In the genomic region with DNA sequence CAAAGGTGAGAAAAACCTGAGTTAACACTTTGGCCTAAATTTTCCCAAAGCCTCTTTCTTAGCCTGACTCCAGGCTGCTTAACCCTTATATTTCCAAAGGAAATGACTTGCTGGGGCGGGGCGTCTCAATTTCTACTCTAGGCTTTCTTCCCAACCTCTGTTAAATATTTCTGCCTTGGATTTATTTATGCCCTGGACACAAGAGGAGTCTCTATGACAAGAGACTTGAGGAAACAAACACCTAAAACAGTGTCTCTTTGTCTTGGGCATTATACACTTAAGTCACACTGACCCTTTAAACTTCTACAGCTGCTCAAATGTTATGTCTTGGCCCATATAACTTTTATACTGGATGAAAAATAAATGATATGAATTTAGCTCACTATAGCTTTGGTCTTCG, we compare ENCODE assay signal across 11 cellular contexts. TPM values are rescaled to one million over a fixed set of nuclear protein-coding genes. Genes with fewer than 3 reads are reported as not detected.
DNase-seq lines count a peak whose midpoint lies in the region; ATAC-seq, FAIRE-seq and TF ChIP-seq lines count a peak whose summit lies in the region.
"Had no signal": no experiment of that assay in that cellular context is flagged by ENCODE, and none has a peak within 500 bp of the region (broad histone marks: within the 10 kb centered on the region; RNA-seq: fewer than 3 reads in every experiment).

No MANE protein-coding gene starts in this region.

- H3K4me3 ChIP-seq in AG04450 (ENCODE audit: low read depth, low read length), result no peak overlapping the region
- H3K4me3 ChIP-seq in GM23248, result no peak overlapping the region
- H3K4me3 ChIP-seq in left lung, result no peak overlapping the region
- H3K4me3 ChIP-seq in CD8-positive, alpha-beta T cell (ENCODE audit: low read depth, low read length), result no peak overlapping the region

- H3K36me3 ChIP-seq in GM23248 (ENCODE audit: low read depth) (no peaks in the 10 kb centered on the region), left lung (no peaks in the 10 kb centered on the region)
- no peaks in the 10 kb centered on the region for H3K36me3 ChIP-seq in CD8-positive, alpha-beta T cell (ENCODE audit: insufficient read depth, low read length)

- WGBS in GM23248 (ENCODE audit: low coverage in 1 of 2, low lambda C conversion rate in 2 of 2, missing lambda C conversion rate in 2 of 2), 2 experiments, result 85 to 87% methylated on average over 3 of the region's 3 CpGs

- POLR2A ChIA-PET in AG04450 (lab: Yijun Ruan, JAX), result no interaction called here
- POLR2A ChIA-PET in activated CD8-positive, alpha-beta T cell treated with anti-CD3 and anti-CD28 coated beads, Interleukin-2, amount 10 ng/mL, durations not matched to agents 7 days and 5 days (lab: Charles Lee), result interaction anchor here (0.5 to 3.0 kb wide), 6 partner anchors 18 to 525 kb away, joined by 3 to 18 read pairs (median 6); a partner anchor contains a TSS
- POLR2A ChIA-PET in CD8-positive, alpha-beta T cell (lab: Charles Lee), result interaction anchor here (0.7 kb wide), 1 partner anchor 54 kb away, joined by 3 read pairs; no protein-coding TSS in a partner anchor

- no peaks in the 10 kb centered on the region for H3K9me2 ChIP-seq in GM23248 (ENCODE audit: insufficient read depth)

- no peak for DNase-seq in AG04450 (ENCODE audit: low read depth, low spot score)
- peak; percentile 34 for DNase-seq in GM23248
- no peak for DNase-seq in activated CD8-positive, alpha-beta T cell treated with anti-CD3 and anti-CD28 coated beads, Interleukin-2, amount 10 ng/mL, durations not matched to agents 7 days and 5 days
- no peak for DNase-seq in left lung
- DNase-seq in urothelium cell line (ENCODE audit: low spot score), result no peak
- DNase-seq in G401 (ENCODE audit: low spot score), result no peak
- DNase-seq in CD8-positive, alpha-beta T cell, result no peak
- no peak for DNase-seq in ureter (ENCODE audit: low spot score)
- DNase-seq: effector memory CD4-positive, alpha-beta T cell; head of caudate nucleus had no signal

- H3K9ac ChIP-seq in GM23248, result peak overlapping the region; percentile 78

- H3K9me3 Mint-ChIP-seq in activated CD8-positive, alpha-beta T cell treated with anti-CD3 and anti-CD28 coated beads, Interleukin-2, amount 10 ng/mL, durations not matched to agents 7 days and 5 days (ENCODE audit: insufficient read depth), result no peaks in the 10 kb centered on the region
- no peaks in the 10 kb centered on the region for H3K9me3 Mint-ChIP-seq in CD8-positive, alpha-beta T cell

- CTCF ChIA-PET in AG04450 (lab: Charles Lee), result interaction anchor here (0.7 to 6.5 kb wide), 4 partner anchors 29 to 204 kb away, joined by 3 to 66 read pairs (median 4); no protein-coding TSS in a partner anchor
- CTCF ChIA-PET in activated CD8-positive, alpha-beta T cell treated with anti-CD3 and anti-CD28 coated beads, Interleukin-2, amount 10 ng/mL, durations not matched to agents 7 days and 5 days (lab: Charles Lee), result interaction anchor here (0.7 to 2.1 kb wide), 6 partner anchors 10 to 317 kb away, joined by 3 to 7 read pairs (median 4); no protein-coding TSS in a partner anchor
- CTCF ChIA-PET in CD8-positive, alpha-beta T cell (lab: Charles Lee), result interaction anchor here (2.4 kb wide), 1 partner anchor 205 kb away, joined by 6 read pairs; no protein-coding TSS in a partner anchor

- H3K27ac Mint-ChIP-seq in activated CD8-positive, alpha-beta T cell treated with anti-CD3 and anti-CD28 coated beads, Interleukin-2, amount 10 ng/mL, durations not matched to agents 7 days and 5 days, result peak overlapping the region; percentile 79
- H3K27ac Mint-ChIP-seq in CD8-positive, alpha-beta T cell, result no peak overlapping the region

- no peaks in the 10 kb centered on the region for H4K20me1 ChIP-seq in GM23248 (ENCODE audit: insufficient read depth)

- no peak for ATAC-seq in activated CD8-positive, alpha-beta T cell treated with anti-CD3 and anti-CD28 coated beads, Interleukin-2, amount 10 ng/mL, durations not matched to agents 7 days and 5 days
- ATAC-seq in left lung, result no peak
- ATAC-seq in CD8-positive, alpha-beta T cell, result no peak

- H3K4me1 ChIP-seq in GM23248 (ENCODE audit: insufficient read depth) (peaks cover 48% of the 10 kb centered on the region), left lung (peaks cover 16 to 68% of the 10 kb centered on the region in 2 donors)
- peaks cover 13% of the 10 kb centered on the region for H3K4me1 ChIP-seq in CD8-positive, alpha-beta T cell (ENCODE audit: insufficient read depth, low read length)

- H3K27me3 Mint-ChIP-seq in activated CD8-positive, alpha-beta T cell treated with anti-CD3 and anti-CD28 coated beads, Interleukin-2, amount 10 ng/mL, durations not matched to agents 7 days and 5 days (ENCODE audit: low read depth), result no peaks in the 10 kb centered on the region
- no peaks in the 10 kb centered on the region for H3K27me3 Mint-ChIP-seq in CD8-positive, alpha-beta T cell (ENCODE audit: low read depth)

- intact Hi-C loops in left lung (cut with DNase I), result no loop called here
- intact Hi-C loops in CD8-positive, alpha-beta T cell (cut with DNase I, micrococcal nuclease), result loop anchor here in 1 of 2 experiments (2.0 kb wide), 1 partner anchor 15 kb away; no protein-coding TSS in a partner anchor

- H3K4me1 Mint-ChIP-seq in activated CD8-positive, alpha-beta T cell treated with anti-CD3 and anti-CD28 coated beads, Interleukin-2, amount 10 ng/mL, durations not matched to agents 7 days and 5 days (ENCODE audit: low read depth), result peaks cover 78% of the 10 kb centered on the region
- peaks cover 9% of the 10 kb centered on the region for H3K4me1 Mint-ChIP-seq in CD8-positive, alpha-beta T cell (ENCODE audit: low read depth)

- peaks cover 41% of the 10 kb centered on the region for H3F3A ChIP-seq in GM23248 (ENCODE audit: insufficient read depth)

- no peak for FAIRE-seq in urothelium cell line (lab: Jason Lieb, UNC)
- FAIRE-seq: GM12891 had no signal

- H3K36me3 Mint-ChIP-seq in activated CD8-positive, alpha-beta T cell treated with anti-CD3 and anti-CD28 coated beads, Interleukin-2, amount 10 ng/mL, durations not matched to agents 7 days and 5 days (ENCODE audit: low read depth), result peaks cover 2% of the 10 kb centered on the region
- H3K36me3 Mint-ChIP-seq in CD8-positive, alpha-beta T cell, result no peaks in the 10 kb centered on the region

- no peaks in the 10 kb centered on the region for H3K79me2 ChIP-seq in GM23248 (ENCODE audit: insufficient read depth)

- TF ChIP-seq CTCF in AG04450 (IDR thresholded peaks at IDR 0.05; ENCODE audit: low read depth, low read length) (no peak), left lung (IDR thresholded peaks at IDR 0.05) (no peak)
- no peak for TF ChIP-seq CTCF in CD8-positive, alpha-beta T cell (IDR thresholded peaks at IDR 0.05)

- peak overlapping the region; percentile 81 for H2AFZ ChIP-seq in GM23248

- H3K4me2 ChIP-seq in GM23248 (ENCODE audit: unreplicated experiment), result peak overlapping the region; percentile 59

- H3K4me3 Mint-ChIP-seq in activated CD8-positive, alpha-beta T cell treated with anti-CD3 and anti-CD28 coated beads, Interleukin-2, amount 10 ng/mL, durations not matched to agents 7 days and 5 days, result peak overlapping the region; percentile 38
- H3K4me3 Mint-ChIP-seq in CD8-positive, alpha-beta T cell, result no peak overlapping the region

- H3K9me3 ChIP-seq in AG04450 (ENCODE audit: control insufficient read depth, insufficient read depth, low read length) (no peaks in the 10 kb centered on the region), GM23248 (ENCODE audit: low read depth) (no peaks in the 10 kb centered on the region), left lung (no peaks in the 10 kb centered on the region)
- H3K9me3 ChIP-seq in CD8-positive, alpha-beta T cell (ENCODE audit: low read length), result no peaks in the 10 kb centered on the region

- no peaks in the 10 kb centered on the region for H3K27me3 ChIP-seq in AG04450 (ENCODE audit: control insufficient read depth, insufficient read depth, low read length)
- no peaks in the 10 kb centered on the region for H3K27me3 ChIP-seq in GM23248 (replicated peaks; ENCODE audit: insufficient read depth)
- no peaks in the 10 kb centered on the region for H3K27me3 ChIP-seq in left lung
- no peaks in the 10 kb centered on the region for H3K27me3 ChIP-seq in CD8-positive, alpha-beta T cell (ENCODE audit: insufficient read depth, low read length)

- peak overlapping the region; percentile 74 for H3K27ac ChIP-seq in AG04450 (ENCODE audit: low read depth, low read length)
- H3K27ac ChIP-seq in GM23248, result peak overlapping the region; percentile 96
- peak overlapping the region; percentile 51 to 73 for H3K27ac ChIP-seq in left lung
- no peak overlapping the region for H3K27ac ChIP-seq in CD8-positive, alpha-beta T cell (ENCODE audit: low read depth, low read length)

- in situ Hi-C loops in GM23248 (cut with MboI), result loop anchor here (10.0 kb wide), 1 partner anchor 215 kb away; no protein-coding TSS in a partner anchor
- in situ Hi-C loops in G401 (cut with HindIII; ENCODE audit: low sequenced_read_pairs), result no loop called here

RNA-seq across cellular contexts. Expression of a gene that starts 28.3 kb away (rescaled TPM):
- polyA plus RNA-seq in AG04450 (2011; rRNA removed) (4.1 and 4.5 TPM in 2 replicates), GM23248 (2016; fragmentation: Nextera tagmentation; extraction: Ambion mirVana) (6.2 and 6.6 TPM in 2 replicates)
- polyA minus RNA-seq in AG04450 (2011; rRNA and poly(A)+ RNA removed), result 3.6 and 7.4 TPM in 2 replicates
- 14.4 and 15.0 TPM in 2 replicates for total RNA-seq in GM23248 (2014; rRNA removed; shearing (Covaris generic))
- total RNA-seq in activated CD8-positive, alpha-beta T cell treated with anti-CD3 and anti-CD28 coated beads, Interleukin-2, amount 10 ng/mL, durations not matched to agents 7 days and 5 days, result 10 to 100 TPM; 15.9 to 20.0 TPM
- total RNA-seq in left lung (10 to 100 TPM; 11.3 to 11.6 TPM), ureter (12.4 TPM)
- total RNA-seq in G401 (2014; rRNA removed; shearing (Covaris generic)), result 7.9 and 10.5 TPM in 2 replicates
- 1 to 10 TPM; 6.8 to 8.1 TPM for total RNA-seq in CD8-positive, alpha-beta T cell
